Comparison of ENCODE assay signal across 1 cellular context in the genomic region with DNA sequence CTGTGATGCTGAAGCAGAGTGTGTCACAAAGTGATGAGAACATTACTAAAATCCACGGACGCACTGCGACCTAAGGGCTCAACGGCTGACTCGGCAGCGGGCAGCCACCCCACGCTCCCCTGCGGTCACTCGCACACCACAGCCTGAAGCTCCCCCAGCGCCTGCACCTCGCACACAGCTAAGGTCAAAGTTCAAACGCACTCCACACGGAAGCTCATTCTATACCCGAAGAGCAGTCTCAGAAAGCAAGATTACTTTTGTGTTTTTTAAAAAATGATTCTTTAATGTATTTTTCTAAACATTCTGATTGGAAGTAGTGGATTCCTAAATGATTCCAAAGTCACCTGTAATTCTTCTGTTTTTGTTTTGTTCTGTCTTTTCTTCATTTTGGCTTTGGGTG.
TF ChIP-seq lines count a peak whose summit lies in the region.

No MANE protein-coding gene starts in this region.

TF ChIP-seq in WTC11, 78 proteins besides CTCF, POLR2A, EP300 and RAD21 (continued from another document):
- TF ChIP-seq, protein P1, sequence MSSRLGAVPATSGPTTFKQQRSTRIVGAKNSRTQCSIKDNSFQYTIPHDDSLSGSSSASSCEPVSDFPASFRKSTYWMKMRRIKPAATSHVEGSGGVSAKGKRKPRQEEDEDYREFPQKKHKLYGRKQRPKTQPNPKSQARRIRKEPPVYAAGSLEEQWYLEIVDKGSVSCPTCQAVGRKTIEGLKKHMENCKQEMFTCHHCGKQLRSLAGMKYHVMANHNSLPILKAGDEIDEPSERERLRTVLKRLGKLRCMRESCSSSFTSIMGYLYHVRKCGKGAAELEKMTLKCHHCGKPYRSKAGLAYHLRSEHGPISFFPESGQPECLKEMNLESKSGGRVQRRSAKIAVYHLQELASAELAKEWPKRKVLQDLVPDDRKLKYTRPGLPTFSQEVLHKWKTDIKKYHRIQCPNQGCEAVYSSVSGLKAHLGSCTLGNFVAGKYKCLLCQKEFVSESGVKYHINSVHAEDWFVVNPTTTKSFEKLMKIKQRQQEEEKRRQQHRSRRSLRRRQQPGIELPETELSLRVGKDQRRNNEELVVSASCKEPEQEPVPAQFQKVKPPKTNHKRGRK (CRISPR knock-in tag; IDR thresholded peaks at IDR 0.05; ENCODE audit: borderline replicate concordance), result no peak
- TF ChIP-seq, protein P2, sequence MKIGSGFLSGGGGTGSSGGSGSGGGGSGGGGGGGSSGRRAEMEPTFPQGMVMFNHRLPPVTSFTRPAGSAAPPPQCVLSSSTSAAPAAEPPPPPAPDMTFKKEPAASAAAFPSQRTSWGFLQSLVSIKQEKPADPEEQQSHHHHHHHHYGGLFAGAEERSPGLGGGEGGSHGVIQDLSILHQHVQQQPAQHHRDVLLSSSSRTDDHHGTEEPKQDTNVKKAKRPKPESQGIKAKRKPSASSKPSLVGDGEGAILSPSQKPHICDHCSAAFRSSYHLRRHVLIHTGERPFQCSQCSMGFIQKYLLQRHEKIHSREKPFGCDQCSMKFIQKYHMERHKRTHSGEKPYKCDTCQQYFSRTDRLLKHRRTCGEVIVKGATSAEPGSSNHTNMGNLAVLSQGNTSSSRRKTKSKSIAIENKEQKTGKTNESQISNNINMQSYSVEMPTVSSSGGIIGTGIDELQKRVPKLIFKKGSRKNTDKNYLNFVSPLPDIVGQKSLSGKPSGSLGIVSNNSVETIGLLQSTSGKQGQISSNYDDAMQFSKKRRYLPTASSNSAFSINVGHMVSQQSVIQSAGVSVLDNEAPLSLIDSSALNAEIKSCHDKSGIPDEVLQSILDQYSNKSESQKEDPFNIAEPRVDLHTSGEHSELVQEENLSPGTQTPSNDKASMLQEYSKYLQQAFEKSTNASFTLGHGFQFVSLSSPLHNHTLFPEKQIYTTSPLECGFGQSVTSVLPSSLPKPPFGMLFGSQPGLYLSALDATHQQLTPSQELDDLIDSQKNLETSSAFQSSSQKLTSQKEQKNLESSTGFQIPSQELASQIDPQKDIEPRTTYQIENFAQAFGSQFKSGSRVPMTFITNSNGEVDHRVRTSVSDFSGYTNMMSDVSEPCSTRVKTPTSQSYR (CRISPR knock-in tag; IDR thresholded peaks at IDR 0.05), result no peak
- TF ChIP-seq, protein P3, sequence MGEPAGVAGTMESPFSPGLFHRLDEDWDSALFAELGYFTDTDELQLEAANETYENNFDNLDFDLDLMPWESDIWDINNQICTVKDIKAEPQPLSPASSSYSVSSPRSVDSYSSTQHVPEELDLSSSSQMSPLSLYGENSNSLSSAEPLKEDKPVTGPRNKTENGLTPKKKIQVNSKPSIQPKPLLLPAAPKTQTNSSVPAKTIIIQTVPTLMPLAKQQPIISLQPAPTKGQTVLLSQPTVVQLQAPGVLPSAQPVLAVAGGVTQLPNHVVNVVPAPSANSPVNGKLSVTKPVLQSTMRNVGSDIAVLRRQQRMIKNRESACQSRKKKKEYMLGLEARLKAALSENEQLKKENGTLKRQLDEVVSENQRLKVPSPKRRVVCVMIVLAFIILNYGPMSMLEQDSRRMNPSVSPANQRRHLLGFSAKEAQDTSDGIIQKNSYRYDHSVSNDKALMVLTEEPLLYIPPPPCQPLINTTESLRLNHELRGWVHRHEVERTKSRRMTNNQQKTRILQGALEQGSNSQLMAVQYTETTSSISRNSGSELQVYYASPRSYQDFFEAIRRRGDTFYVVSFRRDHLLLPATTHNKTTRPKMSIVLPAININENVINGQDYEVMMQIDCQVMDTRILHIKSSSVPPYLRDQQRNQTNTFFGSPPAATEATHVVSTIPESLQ (CRISPR knock-in tag; IDR thresholded peaks at IDR 0.05), result no peak
